In the genomic region with DNA sequence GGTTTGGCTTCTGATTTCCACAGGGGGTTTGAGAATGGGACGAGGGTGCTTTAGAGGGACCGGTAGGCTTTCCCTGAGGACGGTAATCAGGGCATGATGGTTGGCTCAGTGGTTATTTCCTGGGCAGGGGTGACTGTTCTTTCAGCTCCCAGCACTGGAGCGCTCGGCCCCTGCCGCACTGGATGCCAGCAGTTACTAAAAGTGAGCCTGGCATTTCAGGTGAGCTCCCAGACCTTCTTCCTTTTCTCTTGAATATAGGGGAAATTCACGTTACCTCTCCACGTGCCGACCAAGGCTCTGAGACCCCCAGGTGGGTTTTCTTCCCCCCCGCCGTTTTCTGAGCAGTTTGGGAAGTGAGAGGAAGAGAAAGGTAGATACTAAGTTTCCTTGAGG, we compare ENCODE assay signal across 8 cellular contexts. TPM values are rescaled to one million over a fixed set of nuclear protein-coding genes. Genes with fewer than 3 reads are reported as not detected.
A peak's percentile ranks its signal among the peaks of the same experiment; 100 is the strongest.
DNase-seq lines count a peak whose midpoint lies in the region; ATAC-seq and TF ChIP-seq lines count a peak whose summit lies in the region.

No MANE protein-coding gene starts in this region.

- H3K9ac ChIP-seq in MM.1S (ENCODE audit: low read length) = peak overlapping the region; percentile 89

- H2AFZ ChIP-seq in MM.1S (ENCODE audit: low read length) = peak overlapping the region; percentile 87

- no peaks in the 10 kb centered on the region for H3K27me3 ChIP-seq in CD4-positive, CD25-positive, alpha-beta regulatory T cell (ENCODE audit: control insufficient read depth, insufficient read depth, low read length)
- H3K27me3 ChIP-seq in MM.1S (replicated peaks; ENCODE audit: insufficient read depth, low read length) (no peaks in the 10 kb centered on the region), ectodermal cell (ENCODE audit: control insufficient read depth, insufficient read depth, low read length, poor library complexity, severe bottlenecking) (peaks cover 34% of the 10 kb centered on the region)

- H3K4me3 Mint-ChIP-seq in CD4-positive, CD25-positive, alpha-beta regulatory T cell = peak overlapping the region; percentile 83 to 94 (median 92)
- peak overlapping the region; percentile 86 for H3K4me3 Mint-ChIP-seq in neural crest cell

- peaks cover 23% of the 10 kb centered on the region for H3F3A ChIP-seq in MM.1S (ENCODE audit: insufficient read depth, low read length)

- H3K79me2 ChIP-seq in MM.1S (ENCODE audit: low read length) = peaks cover 4% of the 10 kb centered on the region; the same call in 1 of the 2 replicates

- H3K27ac Mint-ChIP-seq in CD4-positive, CD25-positive, alpha-beta regulatory T cell = peak overlapping the region; percentile 74 to 91 (median 87)
- H3K27ac Mint-ChIP-seq in neural crest cell (ENCODE audit: unreplicated experiment) = peak overlapping the region; percentile 35

- WGBS in ectodermal cell, 2 experiments = 42 to 48% methylated on average over 11 of the region's 11 CpGs

- H3K4me2 ChIP-seq in MM.1S (ENCODE audit: low read depth, low read length) = peak overlapping the region; percentile 56

- no peak for ATAC-seq in CD4-positive, CD25-positive, alpha-beta regulatory T cell (ENCODE audit: low read depth in 2 of 2)

- TF ChIP-seq CTCF in MM.1S (IDR thresholded peaks at IDR 0.05; ENCODE audit: low read length) (no peak), neural crest cell (conservative IDR thresholded peaks at IDR 0.05) (no peak)

- H3K27me3 Mint-ChIP-seq in CD4-positive, CD25-positive, alpha-beta regulatory T cell = peaks cover 5% of the 10 kb centered on the region
- H3K27me3 Mint-ChIP-seq in neural crest cell (ENCODE audit: low read depth) = peaks cover 2% of the 10 kb centered on the region

- H3K4me3 ChIP-seq in CD4-positive, CD25-positive, alpha-beta regulatory T cell (ENCODE audit: low read depth, low read length) = peak overlapping the region; percentile 87
- H3K4me3 ChIP-seq in MM.1S (ENCODE audit: low read length) = peak overlapping the region; percentile 89
- peak overlapping the region; percentile 59 for H3K4me3 ChIP-seq in ectodermal cell (ENCODE audit: insufficient read depth, low read depth, low read length)

- H3K4me1 Mint-ChIP-seq in CD4-positive, CD25-positive, alpha-beta regulatory T cell = peaks cover 13 to 82% (median 62%) of the 10 kb centered on the region in 4 donors
- peaks cover 42% of the 10 kb centered on the region for H3K4me1 Mint-ChIP-seq in neural crest cell

- no peak for DNase-seq in CD4-positive, CD25-positive, alpha-beta regulatory T cell
- DNase-seq in MM.1S (no peak), neural crest cell (ENCODE audit: low read depth, low spot score) (no peak), inferior parietal cortex (ENCODE audit: extremely low spot score) (no peak), NCI-H1930 (lab: John Stamatoyannopoulos, UW) (no peak)
- no peak for DNase-seq in effector CD4-positive, alpha-beta T cell
- no peak for DNase-seq in stimulated activated CD4-positive, alpha-beta T cell treated with anti-CD3 and anti-CD28 coated beads, Interleukin-12 subunit alpha, Interleukin-12 subunit beta, amount 100 ng/mL, for 4 hours

- peak overlapping the region; percentile 89 for H3K27ac ChIP-seq in CD4-positive, CD25-positive, alpha-beta regulatory T cell (ENCODE audit: insufficient read depth, low read length, poor library complexity, severe bottlenecking)
- peak overlapping the region; percentile 82; the same call in 1 of the 2 replicates for H3K27ac ChIP-seq in MM.1S (ENCODE audit: low read length)
- H3K27ac ChIP-seq in ectodermal cell (ENCODE audit: insufficient read depth, low read depth, low read length, poor library complexity, severe bottlenecking) = no peak overlapping the region

- no peaks in the 10 kb centered on the region for H3K9me3 ChIP-seq in CD4-positive, CD25-positive, alpha-beta regulatory T cell (ENCODE audit: control insufficient read depth in 2 of 2, low read length in 2 of 2)
- no peaks in the 10 kb centered on the region for H3K9me3 ChIP-seq in MM.1S (replicated peaks; ENCODE audit: insufficient read depth, low read length)
- no peaks in the 10 kb centered on the region for H3K9me3 ChIP-seq in ectodermal cell (ENCODE audit: control insufficient read depth, low read length)

- H3K9me3 Mint-ChIP-seq in CD4-positive, CD25-positive, alpha-beta regulatory T cell = no peaks in the 10 kb centered on the region
- no peaks in the 10 kb centered on the region for H3K9me3 Mint-ChIP-seq in neural crest cell

- peaks cover 11% of the 10 kb centered on the region for H3K36me3 Mint-ChIP-seq in CD4-positive, CD25-positive, alpha-beta regulatory T cell
- H3K36me3 Mint-ChIP-seq in neural crest cell (ENCODE audit: low read depth) = peaks cover 6% of the 10 kb centered on the region

- peaks cover 4% of the 10 kb centered on the region for H3K36me3 ChIP-seq in CD4-positive, CD25-positive, alpha-beta regulatory T cell (ENCODE audit: control insufficient read depth, insufficient read depth, low read length)
- H3K36me3 ChIP-seq in MM.1S (replicated peaks; ENCODE audit: insufficient read depth, low read length) = no peaks in the 10 kb centered on the region
- no peaks in the 10 kb centered on the region for H3K36me3 ChIP-seq in ectodermal cell (ENCODE audit: control insufficient read depth, insufficient read depth, low read length)

- peaks cover 76% of the 10 kb centered on the region for H3K4me1 ChIP-seq in CD4-positive, CD25-positive, alpha-beta regulatory T cell (ENCODE audit: control insufficient read depth, insufficient read depth, low read length, poor library complexity, severe bottlenecking)
- H3K4me1 ChIP-seq in MM.1S (ENCODE audit: low read length) (peaks cover 15% of the 10 kb centered on the region), ectodermal cell (ENCODE audit: control insufficient read depth, insufficient read depth, low read length) (peaks cover 7% of the 10 kb centered on the region)

- no peaks in the 10 kb centered on the region for H3K9me2 ChIP-seq in MM.1S (replicated peaks; ENCODE audit: insufficient read depth, low read length)

- H4K20me1 ChIP-seq in MM.1S (ENCODE audit: insufficient read depth, low read length) = no peaks in the 10 kb centered on the region

RNA-seq across cellular contexts. Expression of a gene that starts 1.0 kb away (rescaled TPM):
- total RNA-seq in CD4-positive, CD25-positive, alpha-beta regulatory T cell = 47.0 TPM
- polyA plus RNA-seq in CD4-positive, CD25-positive, alpha-beta regulatory T cell = 100 to 1,000 TPM; 133 to 165 (median 139) TPM
- polyA plus RNA-seq in ectodermal cell (2013, experiment 1 of 4) = 5.5 TPM
- 5.8 TPM for polyA plus RNA-seq in ectodermal cell (2013, experiment 2 of 4)
- polyA plus RNA-seq in ectodermal cell (2013, experiment 3 of 4) = 4.8 TPM
- polyA plus RNA-seq in ectodermal cell (2013, experiment 4 of 4) = 6.4 TPM
- 20.8 and 23.2 TPM in 2 replicates for total RNA-seq in neural crest cell

RNA-seq across cellular contexts. Expression of a gene that starts 34.8 kb away (rescaled TPM):
- 3.0 TPM for total RNA-seq in CD4-positive, CD25-positive, alpha-beta regulatory T cell
- under 1 TPM in 1 of 4 donors, not detected in 3; 0.29 TPM for polyA plus RNA-seq in CD4-positive, CD25-positive, alpha-beta regulatory T cell
- polyA plus RNA-seq in ectodermal cell (2013, experiment 1 of 4) = 3.3 TPM
- polyA plus RNA-seq in ectodermal cell (2013, experiment 2 of 4) = 3.8 TPM
- 4.4 TPM for polyA plus RNA-seq in ectodermal cell (2013, experiment 3 of 4)
- polyA plus RNA-seq in ectodermal cell (2013, experiment 4 of 4) = 4.5 TPM
- total RNA-seq in neural crest cell = 6.6 and 8.3 TPM in 2 replicates
